Comparison of ENCODE assay signal across 9 cellular contexts in genomic region chr1:106319611-106320010, GRCh38.
"Had no signal": no experiment of that assay in that cellular context is flagged by ENCODE, and none has a peak within 500 bp of the region (broad histone marks: within the 10 kb centered on the region; RNA-seq: fewer than 3 reads in every experiment).

No MANE protein-coding gene starts in this region.

- H3K4me2 ChIP-seq: GM23338, KMS-11 had no signal

- H3K9ac ChIP-seq: KMS-11 had no signal

- H3K4me1 Mint-ChIP-seq: GM23338 had no signal

- H2AFZ ChIP-seq: GM23338 had no signal

- H3K4me1 ChIP-seq: HAP-1 had no signal

- H3K27ac ChIP-seq: KMS-11 had no signal

- H3K27ac Mint-ChIP-seq: GM23338, HFFc6 had no signal

- H3K36me3 ChIP-seq: HAP-1 had no signal

- ATAC-seq: GM23338, HCT116 had no signal

- FAIRE-seq: HTR-8/SVneo had no signal

- H3K4me3 ChIP-seq: GM23338, HAP-1 had no signal

- H3K4me3 Mint-ChIP-seq: GM23338, HFFc6 had no signal

- DNase-seq: H7, HFFc6, Karpas-422, KBM-7 had no signal
